Comparison of ENCODE assay signal across 20 cellular contexts in genomic region chr12:121441555-121441954, GRCh38. TPM values are rescaled to one million over a fixed set of nuclear protein-coding genes. Genes with fewer than 3 reads are reported as not detected.
DNase-seq lines count a peak whose midpoint lies in the region; ATAC-seq, FAIRE-seq and TF ChIP-seq lines count a peak whose summit lies in the region.
"Had no signal": no experiment of that assay in that cellular context is flagged by ENCODE, and none has a peak within 500 bp of the region (broad histone marks: within the 10 kb centered on the region; RNA-seq: fewer than 3 reads in every experiment).

No MANE protein-coding gene starts in this region.

- WGBS in stomach, 5 donors = 86 to 92% (median 87%) methylated on average over 16 to 17 of the region's 17 CpGs

- peaks cover 3% of the 10 kb centered on the region for H3K9me3 ChIP-seq in astrocyte (ENCODE audit: insufficient read depth, low read depth, low read length)
- peaks cover 0 to 4% (median 0%) of the 10 kb centered on the region in 4 donors for H3K9me3 ChIP-seq in stomach
- H3K9me3 ChIP-seq: esophagus muscularis mucosa, Peyer's patch, right atrium auricular region had no signal

- CTCF ChIA-PET in activated CD8-positive, alpha-beta T cell treated with anti-CD3 and anti-CD28 coated beads for 36 hours (lab: Charles Lee) = interaction anchor here (1.2 to 6.9 kb wide), 9 partner anchors 9 to 119 kb away, joined by 3 to 80 read pairs (median 17); no protein-coding TSS in a partner anchor
- CTCF ChIA-PET in activated CD8-positive, alpha-beta T cell treated with anti-CD3 and anti-CD28 coated beads, Interleukin-2, amount 10 ng/mL, durations not matched to agents 7 days and 5 days (lab: Charles Lee) = interaction anchor here (0.6 to 4.2 kb wide), 6 partner anchors 9 to 795 kb away, joined by 3 to 61 read pairs (median 14); partner anchors contain the start of gene RNF34

- H3K27ac ChIP-seq in astrocyte (ENCODE audit: low read depth, low read length) (no peak overlapping the region), stomach (no peak overlapping the region)
- H3K27ac ChIP-seq: BLaER1, esophagus muscularis mucosa, hepatocyte, Peyer's patch, right atrium auricular region had no signal

- no peaks in the 10 kb centered on the region for H3K4me1 ChIP-seq in astrocyte (ENCODE audit: insufficient read depth, low read length)
- peaks cover 0 to 24% (median 15%) of the 10 kb centered on the region in 4 donors for H3K4me1 ChIP-seq in stomach

- H3K9ac ChIP-seq in astrocyte (ENCODE audit: low read length) = no peak overlapping the region
- H3K9ac ChIP-seq: BLaER1 had no signal

- TF ChIP-seq CTCF in activated CD8-positive, alpha-beta T cell treated with anti-CD3 and anti-CD28 coated beads for 36 hours (IDR thresholded peaks at IDR 0.05) = no peak
- TF ChIP-seq CTCF in astrocyte (IDR thresholded peaks at IDR 0.05; ENCODE audit: insufficient read depth, low read depth, low read length) = no peak
- TF ChIP-seq CTCF in stomach (IDR thresholded peaks at IDR 0.05) = peak in 1 of 7 experiments; percentile 16
- TF ChIP-seq CTCF in GM13976 (IDR thresholded peaks at IDR 0.05; ENCODE audit: borderline replicate concordance, control extremely low read depth, extremely low read depth, insufficient read depth, missing control alignments) = no peak

- peaks cover 56% of the 10 kb centered on the region for H3K36me3 Mint-ChIP-seq in activated CD8-positive, alpha-beta T cell treated with anti-CD3 and anti-CD28 coated beads for 36 hours (ENCODE audit: low read depth)
- H3K36me3 Mint-ChIP-seq in activated CD8-positive, alpha-beta T cell treated with anti-CD3 and anti-CD28 coated beads, Interleukin-2, amount 10 ng/mL, durations not matched to agents 7 days and 5 days (ENCODE audit: low read depth) = peaks cover 57% of the 10 kb centered on the region
- H3K36me3 Mint-ChIP-seq in astrocyte (ENCODE audit: low read depth, unreplicated experiment) = peaks cover 29% of the 10 kb centered on the region

- FAIRE-seq in astrocyte (lab: Jason Lieb, UNC) = no peak
- no peak for FAIRE-seq in frontal cortex (lab: Jason Lieb, UNC)

- no peak for TF ChIP-seq POLR2A in stomach (IDR thresholded peaks at IDR 0.05)

- H3K27me3 ChIP-seq in astrocyte (ENCODE audit: insufficient read depth, low read length) = no peaks in the 10 kb centered on the region
- H3K27me3 ChIP-seq in stomach = no peaks in the 10 kb centered on the region
- H3K27me3 ChIP-seq: BLaER1, esophagus muscularis mucosa, hepatocyte, Peyer's patch, right atrium auricular region had no signal

- H4K20me1 ChIP-seq in astrocyte (ENCODE audit: insufficient read depth, low read length) = peaks cover 8% of the 10 kb centered on the region

- intact Hi-C loops in activated CD8-positive, alpha-beta T cell treated with anti-CD3 and anti-CD28 coated beads for 36 hours (cut with micrococcal nuclease) = loop anchor here (10.0 kb wide), 1 partner anchor 107 kb away; no protein-coding TSS in a partner anchor
- intact Hi-C loops in stomach (cut with DNase I; ENCODE audit: low total_unique reads) = no loop called here

- no peak overlapping the region for H2AFZ ChIP-seq in astrocyte (ENCODE audit: low read depth, low read length)
- H2AFZ ChIP-seq: hepatocyte had no signal

- no peak overlapping the region for H3K4me3 Mint-ChIP-seq in activated CD8-positive, alpha-beta T cell treated with anti-CD3 and anti-CD28 coated beads for 36 hours
- H3K4me3 Mint-ChIP-seq in activated CD8-positive, alpha-beta T cell treated with anti-CD3 and anti-CD28 coated beads, Interleukin-2, amount 10 ng/mL, durations not matched to agents 7 days and 5 days = no peak overlapping the region
- peak overlapping the region; percentile 34 for H3K4me3 Mint-ChIP-seq in astrocyte (ENCODE audit: unreplicated experiment)
- H3K4me3 Mint-ChIP-seq: T-cell had no signal

- H3K79me2 ChIP-seq in astrocyte (ENCODE audit: insufficient read depth, low read length) = no peaks in the 10 kb centered on the region
- H3K79me2 ChIP-seq: hepatocyte had no signal

- H3K9me3 Mint-ChIP-seq in activated CD8-positive, alpha-beta T cell treated with anti-CD3 and anti-CD28 coated beads for 36 hours = no peaks in the 10 kb centered on the region
- H3K9me3 Mint-ChIP-seq in activated CD8-positive, alpha-beta T cell treated with anti-CD3 and anti-CD28 coated beads, Interleukin-2, amount 10 ng/mL, durations not matched to agents 7 days and 5 days (ENCODE audit: insufficient read depth) = peaks cover 6% of the 10 kb centered on the region
- H3K9me3 Mint-ChIP-seq in astrocyte (ENCODE audit: unreplicated experiment) = no peaks in the 10 kb centered on the region

- POLR2A ChIA-PET in activated CD8-positive, alpha-beta T cell treated with anti-CD3 and anti-CD28 coated beads for 36 hours (lab: Charles Lee) = interaction anchor here (1.0 to 1.3 kb wide), 3 partner anchors 15 to 42 kb away, joined by 3 to 4 read pairs (median 3); partner anchors contain the start of gene RNF34
- POLR2A ChIA-PET in activated CD8-positive, alpha-beta T cell treated with anti-CD3 and anti-CD28 coated beads, Interleukin-2, amount 10 ng/mL, durations not matched to agents 7 days and 5 days (lab: Charles Lee) = no interaction called here

- in situ Hi-C loops in GM13976 (cut with MboI; ENCODE audit: low sequenced_read_pairs, unreplicated experiment) = loop anchor here (25.0 kb wide), 1 partner anchor 104 kb away; no protein-coding TSS in a partner anchor

- H3K27me3 Mint-ChIP-seq in activated CD8-positive, alpha-beta T cell treated with anti-CD3 and anti-CD28 coated beads for 36 hours = no peaks in the 10 kb centered on the region
- H3K27me3 Mint-ChIP-seq in activated CD8-positive, alpha-beta T cell treated with anti-CD3 and anti-CD28 coated beads, Interleukin-2, amount 10 ng/mL, durations not matched to agents 7 days and 5 days (ENCODE audit: low read depth) = no peaks in the 10 kb centered on the region
- H3K27me3 Mint-ChIP-seq in astrocyte (ENCODE audit: low read depth, unreplicated experiment) = no peaks in the 10 kb centered on the region
- H3K27me3 Mint-ChIP-seq: T-cell had no signal

- DNase-seq in activated CD8-positive, alpha-beta T cell treated with anti-CD3 and anti-CD28 coated beads for 36 hours = peak; percentile 15
- no peak for DNase-seq in activated CD8-positive, alpha-beta T cell treated with anti-CD3 and anti-CD28 coated beads, Interleukin-2, amount 10 ng/mL, durations not matched to agents 7 days and 5 days
- DNase-seq in Jurkat, Clone E6-1 (ENCODE audit: low read depth, low spot score) = peak; percentile 37
- DNase-seq in astrocyte (ENCODE audit: low read depth) (no peak), stomach (peak; percentile 57), GM13976 (ENCODE audit: low spot score) (no peak), frontal cortex (ENCODE audit: low spot score in 2 of 2) (no peak), iPS-NIHi7 (ENCODE audit: extremely low spot score) (no peak)
- DNase-seq: activated CD4-positive, CD25-positive, alpha-beta regulatory T cell; activated naive CD4-positive, alpha-beta T cell; cortex of kidney; DND-41; kidney glomerular epithelial cell; NCI-H446; T-cell had no signal

- H3K36me3 ChIP-seq in astrocyte (ENCODE audit: insufficient read depth, low read length) (peaks cover 18% of the 10 kb centered on the region), stomach (peaks cover 35 to 90% (median 80%) of the 10 kb centered on the region in 4 donors)

- no peak for ATAC-seq in activated CD8-positive, alpha-beta T cell treated with anti-CD3 and anti-CD28 coated beads for 36 hours
- no peak for ATAC-seq in activated CD8-positive, alpha-beta T cell treated with anti-CD3 and anti-CD28 coated beads, Interleukin-2, amount 10 ng/mL, durations not matched to agents 7 days and 5 days
- ATAC-seq: T-cell had no signal

- TF ChIP-seq EP300 in stomach (IDR thresholded peaks at IDR 0.05) = no peak

- H3K27ac Mint-ChIP-seq in activated CD8-positive, alpha-beta T cell treated with anti-CD3 and anti-CD28 coated beads for 36 hours = no peak overlapping the region
- H3K27ac Mint-ChIP-seq in activated CD8-positive, alpha-beta T cell treated with anti-CD3 and anti-CD28 coated beads, Interleukin-2, amount 10 ng/mL, durations not matched to agents 7 days and 5 days = no peak overlapping the region
- H3K27ac Mint-ChIP-seq in astrocyte (ENCODE audit: unreplicated experiment) = no peak overlapping the region
- H3K27ac Mint-ChIP-seq: T-cell had no signal

- H3K4me2 ChIP-seq in astrocyte (ENCODE audit: low read length) = no peak overlapping the region
- H3K4me2 ChIP-seq: BLaER1, hepatocyte had no signal

- peaks cover 17% of the 10 kb centered on the region for H3K4me1 Mint-ChIP-seq in activated CD8-positive, alpha-beta T cell treated with anti-CD3 and anti-CD28 coated beads for 36 hours (ENCODE audit: low read depth)
- peaks cover 1% of the 10 kb centered on the region for H3K4me1 Mint-ChIP-seq in activated CD8-positive, alpha-beta T cell treated with anti-CD3 and anti-CD28 coated beads, Interleukin-2, amount 10 ng/mL, durations not matched to agents 7 days and 5 days (ENCODE audit: low read depth)
- H3K4me1 Mint-ChIP-seq in astrocyte (ENCODE audit: low read depth, unreplicated experiment) = no peaks in the 10 kb centered on the region

- H3K4me3 ChIP-seq in Jurkat, Clone E6-1 (ENCODE audit: low read length) = no peak overlapping the region
- H3K4me3 ChIP-seq in astrocyte (ENCODE audit: insufficient read depth, low read depth, low read length) (no peak overlapping the region), stomach (no peak overlapping the region)
- H3K4me3 ChIP-seq: BLaER1, esophagus muscularis mucosa, hepatocyte, Peyer's patch, right atrium auricular region had no signal

RNA-seq across cellular contexts. Expression of gene RNF34, which starts 41.6 kb away (rescaled TPM):
- total RNA-seq in activated CD8-positive, alpha-beta T cell treated with anti-CD3 and anti-CD28 coated beads for 36 hours = 10 to 100 TPM; 44.1 to 44.9 TPM
- 10 to 100 TPM; 74.9 to 85.0 TPM for total RNA-seq in activated CD8-positive, alpha-beta T cell treated with anti-CD3 and anti-CD28 coated beads, Interleukin-2, amount 10 ng/mL, durations not matched to agents 7 days and 5 days
- 56.5 TPM for polyA plus RNA-seq in Jurkat, Clone E6-1 (2012; ENCODE audit: insufficient read depth, insufficient read length)
- total RNA-seq in astrocyte = 35.4 and 37.7 TPM in 2 replicates
- total RNA-seq in stomach = 100 to 1,000 TPM in 1 of 5 donors, 10 to 100 TPM in 3, 1 to 10 TPM in 1; 9.8 to 258 (median 50.2) TPM
- polyA plus RNA-seq in stomach = 10 to 100 TPM; 16.5 to 20.8 (median 20.2) TPM
- 74.2 TPM for total RNA-seq in frontal cortex

Comparison
In these comparisons a context has a peak if more than half of its experiments do, and no peak if none do; other contexts are left out.
1. DNase-seq: peak in activated CD8-positive, alpha-beta T cell treated with anti-CD3 and anti-CD28 coated beads for 36 hours (single experiment), Jurkat, Clone E6-1 (single experiment) and stomach (single experiment); none in activated CD8-positive, alpha-beta T cell treated with anti-CD3 and anti-CD28 coated beads, Interleukin-2, amount 10 ng/mL, durations not matched to agents 7 days and 5 days (single experiment), astrocyte (single experiment), GM13976 (single experiment), frontal cortex (0 of 2) and iPS-NIHi7 (single experiment).